Comparison of ENCODE assay signal across 12 cellular contexts in the genomic region with DNA sequence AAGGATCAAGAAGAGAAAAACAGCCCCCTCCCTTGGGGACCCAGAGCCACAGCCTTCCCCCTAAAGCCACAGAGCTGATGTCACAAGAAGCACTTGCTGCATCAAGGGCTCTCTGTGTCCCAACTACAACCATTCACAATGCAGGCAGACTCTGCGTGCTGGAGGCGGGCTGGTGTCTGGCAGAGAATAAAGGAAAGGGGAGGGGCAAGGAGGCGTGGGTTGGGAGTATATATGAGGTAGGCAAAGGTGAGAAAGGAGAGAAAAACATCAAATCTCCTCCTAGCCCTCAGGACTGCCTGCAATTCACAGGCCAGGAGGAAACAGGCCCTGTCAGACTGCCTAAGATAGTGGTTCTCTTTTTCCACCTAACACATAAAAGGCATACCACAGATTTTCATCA. TPM values are rescaled to one million over a fixed set of nuclear protein-coding genes. Genes with fewer than 3 reads are reported as not detected.
DNase-seq lines count a peak whose midpoint lies in the region; ATAC-seq and TF ChIP-seq lines count a peak whose summit lies in the region.
"Had no signal": no experiment of that assay in that cellular context is flagged by ENCODE, and none has a peak within 500 bp of the region (broad histone marks: within the 10 kb centered on the region; RNA-seq: fewer than 3 reads in every experiment).

No MANE protein-coding gene starts in this region.

- H3K4me1 ChIP-seq in NT2/D1 (ENCODE audit: insufficient read depth, insufficient read length): no peaks in the 10 kb centered on the region
- peaks cover 7% of the 10 kb centered on the region for H3K4me1 ChIP-seq in neural progenitor cell
- H3K4me1 ChIP-seq in sigmoid colon: no peaks in the 10 kb centered on the region

- peak overlapping the region; percentile 30 for H3K4me2 ChIP-seq in neural progenitor cell

- H3K9me3 ChIP-seq in NT2/D1 (ENCODE audit: insufficient read depth, low read length) (no peaks in the 10 kb centered on the region), neural progenitor cell (ENCODE audit: low read depth) (no peaks in the 10 kb centered on the region), sigmoid colon (no peaks in the 10 kb centered on the region)

- H3K4me3 Mint-ChIP-seq in CD14-positive monocyte (peak overlapping the region in 1 of 2 donors; percentile 49), neural progenitor cell (no peak overlapping the region)
- no peak overlapping the region for H3K4me3 Mint-ChIP-seq in activated T-helper 17 cell treated with anti-CD3 and anti-CD28 coated beads, Interleukin-2, amount 50 U/mL, for 72 hours
- H3K4me3 Mint-ChIP-seq: B cell; dendritic cell treated with granulocyte-macrophage colony-stimulating factor and Interleukin-4, amounts not matched to agents 40 ng/mL and 50 ng/mL, for 4 days had no signal

- peak overlapping the region; percentile 38 to 85 (median 70) for H3K27ac Mint-ChIP-seq in CD14-positive monocyte
- no peak overlapping the region for H3K27ac Mint-ChIP-seq in activated T-helper 17 cell treated with anti-CD3 and anti-CD28 coated beads, Interleukin-2, amount 50 U/mL, for 72 hours
- no peak overlapping the region for H3K27ac Mint-ChIP-seq in neural progenitor cell
- H3K27ac Mint-ChIP-seq: B cell; dendritic cell treated with granulocyte-macrophage colony-stimulating factor and Interleukin-4, amounts not matched to agents 40 ng/mL and 50 ng/mL, for 4 days had no signal

- no peak overlapping the region for H2AFZ ChIP-seq in neural progenitor cell (replicated peaks)

- no peak overlapping the region for H3K4me3 ChIP-seq in NT2/D1 (ENCODE audit: insufficient read length, low read depth)
- H3K4me3 ChIP-seq in neural progenitor cell: no peak overlapping the region
- H3K4me3 ChIP-seq in sigmoid colon: no peak overlapping the region

- H3K27me3 Mint-ChIP-seq in CD14-positive monocyte (ENCODE audit: low read depth in 3 of 3) (peaks cover 0 to 3% (median 2%) of the 10 kb centered on the region in 3 donors), neural progenitor cell (ENCODE audit: insufficient read depth, low read depth) (no peaks in the 10 kb centered on the region)
- H3K27me3 Mint-ChIP-seq in activated T-helper 17 cell treated with anti-CD3 and anti-CD28 coated beads, Interleukin-2, amount 50 U/mL, for 72 hours: no peaks in the 10 kb centered on the region
- H3K27me3 Mint-ChIP-seq: B cell; dendritic cell treated with granulocyte-macrophage colony-stimulating factor and Interleukin-4, amounts not matched to agents 40 ng/mL and 50 ng/mL, for 4 days had no signal

- intact Hi-C loops in CD14-positive monocyte (cut with micrococcal nuclease) (no loop called here), sigmoid colon (cut with DNase I) (no loop called here)

- WGBS in sigmoid colon, 2 donors: 17 to 50% methylated on average over 3 of the region's 3 CpGs

- H3F3A ChIP-seq in neural progenitor cell (ENCODE audit: low read depth): no peaks in the 10 kb centered on the region

- H3K36me3 Mint-ChIP-seq in CD14-positive monocyte (peaks cover 6 to 23% of the 10 kb centered on the region in 2 donors), neural progenitor cell (no peaks in the 10 kb centered on the region)
- peaks cover 24% of the 10 kb centered on the region for H3K36me3 Mint-ChIP-seq in activated T-helper 17 cell treated with anti-CD3 and anti-CD28 coated beads, Interleukin-2, amount 50 U/mL, for 72 hours (ENCODE audit: low read depth)

- DNase-seq in CD14-positive monocyte (ENCODE audit: low spot score): no peak
- peak; percentile 18 for DNase-seq in NT2/D1 (ENCODE audit: low read depth, low spot score)
- DNase-seq in neural progenitor cell (ENCODE audit: low spot score): peak; percentile 76
- DNase-seq in sigmoid colon: no peak
- no peak for DNase-seq in NCI-H82 treated with DMSO at 0.1 percent for 48 hours (lab: John Stamatoyannopoulos, UW; ENCODE audit: unreplicated experiment)
- DNase-seq: NCI-H1105 treated with DMSO at 0.1 percent for 48 hours had no signal

- peak; percentile 23 for ATAC-seq in activated T-helper 17 cell treated with anti-CD3 and anti-CD28 coated beads, Interleukin-2, amount 50 U/mL, for 72 hours (replicated peaks)
- ATAC-seq in HG03442 (IDR thresholded peaks at IDR 0.05; ENCODE audit: unreplicated experiment) (no peak), GM21381 (IDR thresholded peaks at IDR 0.05; ENCODE audit: unreplicated experiment) (no peak)

- H3K79me2 ChIP-seq in neural progenitor cell (ENCODE audit: low read depth): no peaks in the 10 kb centered on the region

- H3K36me3 ChIP-seq in NT2/D1 (ENCODE audit: insufficient read depth, insufficient read length, low read length): peaks cover 3% of the 10 kb centered on the region
- no peaks in the 10 kb centered on the region for H3K36me3 ChIP-seq in neural progenitor cell
- no peaks in the 10 kb centered on the region for H3K36me3 ChIP-seq in sigmoid colon

- H4K20me1 ChIP-seq in neural progenitor cell (ENCODE audit: low read depth): peaks cover 19% of the 10 kb centered on the region

- no peak for TF ChIP-seq EP300 in sigmoid colon (IDR thresholded peaks at IDR 0.05)

- H3K27me3 ChIP-seq in NT2/D1 (ENCODE audit: insufficient read depth, insufficient read length): no peaks in the 10 kb centered on the region
- no peaks in the 10 kb centered on the region for H3K27me3 ChIP-seq in neural progenitor cell
- H3K27me3 ChIP-seq in sigmoid colon: no peaks in the 10 kb centered on the region

- H3K9ac ChIP-seq in NT2/D1 (ENCODE audit: insufficient read length, low read depth) (no peak overlapping the region), neural progenitor cell (no peak overlapping the region)

- H3K9me3 Mint-ChIP-seq in CD14-positive monocyte: no peaks in the 10 kb centered on the region
- H3K9me3 Mint-ChIP-seq in activated T-helper 17 cell treated with anti-CD3 and anti-CD28 coated beads, Interleukin-2, amount 50 U/mL, for 72 hours: no peaks in the 10 kb centered on the region
- no peaks in the 10 kb centered on the region for H3K9me3 Mint-ChIP-seq in neural progenitor cell
- H3K9me3 Mint-ChIP-seq: dendritic cell treated with granulocyte-macrophage colony-stimulating factor and Interleukin-4, amounts not matched to agents 40 ng/mL and 50 ng/mL, for 4 days had no signal

- TF ChIP-seq CTCF in CD14-positive monocyte (IDR thresholded peaks at IDR 0.05): no peak
- no peak for TF ChIP-seq CTCF in neural progenitor cell (IDR thresholded peaks at IDR 0.05)
- TF ChIP-seq CTCF in sigmoid colon (IDR thresholded peaks at IDR 0.05): no peak

- no peak for TF ChIP-seq POLR2A in sigmoid colon (IDR thresholded peaks at IDR 0.05)

- H3K27ac ChIP-seq in neural progenitor cell (no peak overlapping the region), sigmoid colon (no peak overlapping the region)

- peaks cover 45% of the 10 kb centered on the region for H3K4me1 Mint-ChIP-seq in CD14-positive monocyte
- H3K4me1 Mint-ChIP-seq in activated T-helper 17 cell treated with anti-CD3 and anti-CD28 coated beads, Interleukin-2, amount 50 U/mL, for 72 hours: peaks cover 13% of the 10 kb centered on the region
- peaks cover 7% of the 10 kb centered on the region for H3K4me1 Mint-ChIP-seq in neural progenitor cell

RNA-seq across cellular contexts. Expression of a gene that starts 48.7 kb away (rescaled TPM):
- polyA plus RNA-seq in CD14-positive monocyte (not detected), sigmoid colon (10 to 100 TPM; 12.9 to 36.1 (median 21.6) TPM)
- under 1 TPM; 0.28 to 0.29 TPM for total RNA-seq in activated T-helper 17 cell treated with anti-CD3 and anti-CD28 coated beads, Interleukin-2, amount 50 U/mL, for 72 hours
- total RNA-seq in neural progenitor cell (ENCODE audit: low replicate concordance) (0.06 TPM in 1 of 2 replicates, not detected in the other), sigmoid colon (not detected)
- total RNA-seq: skeletal muscle tissue had no signal

RNA-seq across cellular contexts. Expression of a gene that starts 51.1 kb away (rescaled TPM):
- polyA plus RNA-seq in CD14-positive monocyte (10 to 100 TPM; 20.3 to 20.9 TPM), sigmoid colon (10 to 100 TPM; 23.6 to 60.1 (median 50.2) TPM)
- total RNA-seq in activated T-helper 17 cell treated with anti-CD3 and anti-CD28 coated beads, Interleukin-2, amount 50 U/mL, for 72 hours: 10 to 100 TPM; 24.1 to 26.6 TPM
- total RNA-seq in neural progenitor cell (ENCODE audit: low replicate concordance) (23.9 and 25.5 TPM in 2 replicates), sigmoid colon (10 to 100 TPM; 15.1 to 22.5 (median 18.4) TPM)

Comparison
In these comparisons a context has a peak if more than half of its experiments do, and no peak if none do; other contexts are left out.
1. DNase-seq: peak in NT2/D1 (single experiment) and neural progenitor cell (single experiment); none in CD14-positive monocyte (single experiment), sigmoid colon (single experiment) and NCI-H82 treated with DMSO at 0.1 percent for 48 hours (single experiment).
2. H3K27ac Mint-ChIP-seq: peak in CD14-positive monocyte (7 of 7); none in activated T-helper 17 cell treated with anti-CD3 and anti-CD28 coated beads, Interleukin-2, amount 50 U/mL, for 72 hours (single experiment) and neural progenitor cell (single experiment).